In the genomic region with DNA sequence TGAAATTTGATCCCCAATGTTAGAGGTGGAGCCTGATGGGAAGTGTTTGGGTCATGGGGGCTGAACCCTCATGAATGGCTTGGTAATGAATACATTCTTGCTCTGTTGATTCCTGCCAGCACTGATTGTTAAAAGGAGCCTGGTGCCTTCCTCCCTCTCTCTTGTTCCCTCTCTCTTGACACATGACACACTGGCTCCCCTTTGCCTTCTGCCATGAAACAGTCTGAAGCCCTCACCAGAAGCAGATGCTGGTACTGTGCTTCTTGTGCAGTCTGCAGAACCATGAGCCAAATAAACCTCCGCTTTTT, we compare ENCODE assay signal across 8 cellular contexts. TPM values are rescaled to one million over a fixed set of nuclear protein-coding genes. Genes with fewer than 3 reads are reported as not detected.
A peak's percentile ranks its signal among the peaks of the same experiment; 100 is the strongest.
DNase-seq lines count a peak whose midpoint lies in the region; ATAC-seq, FAIRE-seq and TF ChIP-seq lines count a peak whose summit lies in the region.

No MANE protein-coding gene starts in this region.

- H3K27me3 ChIP-seq in BJ (ENCODE audit: control insufficient read depth, insufficient read depth, low read length) (no peaks in the 10 kb centered on the region), IMR-90 (ENCODE audit: control insufficient read depth, insufficient read depth, low read length) (peaks cover 6% of the 10 kb centered on the region), H1 (replicated peaks in 1 of 4; ENCODE audit: control insufficient read depth in 3 of 4, extremely low read depth in 1 of 4, insufficient read depth in 3 of 4, low read length in 3 of 4) (no peaks in the 10 kb centered on the region)

- H2AFZ ChIP-seq in IMR-90 (replicated peaks; ENCODE audit: low read length, poor library complexity) = no peak overlapping the region
- peak overlapping the region; percentile 92 for H2AFZ ChIP-seq in H1 (ENCODE audit: low read length)

- in situ Hi-C loops in IMR-90 (cut with MboI; ENCODE audit: low sequenced_read_pairs) = no loop called here

- peak overlapping the region; percentile 43 for H3K4me2 ChIP-seq in IMR-90 (ENCODE audit: low read depth, low read length)
- peak overlapping the region; percentile 32 to 42; a peak in 2 of 4 replicates for H3K4me2 ChIP-seq in H1 (ENCODE audit: insufficient read depth in 1 of 2, low read depth in 2 of 2, low read length in 2 of 2)

- H2BK120ac ChIP-seq in IMR-90 (ENCODE audit: low read depth, low read length) (no peak overlapping the region), H1 (replicated peaks; ENCODE audit: low read depth, low read length) (no peak overlapping the region)

- no peaks in the 10 kb centered on the region for H3K79me2 ChIP-seq in H1 (ENCODE audit: control insufficient read depth in 1 of 2, insufficient read depth in 2 of 2, low read length in 2 of 2)

- no peaks in the 10 kb centered on the region for H3K23me2 ChIP-seq in H1 (ENCODE audit: low read depth, low read length)

- H3K27ac ChIP-seq in IMR-90 (ENCODE audit: insufficient read depth, low read length) (no peak overlapping the region), H1 (ENCODE audit: low read depth, low read length) (peak overlapping the region; percentile 59; the same call in 1 of the 2 replicates)

- H2BK20ac ChIP-seq in IMR-90 (ENCODE audit: low read depth, low read length) (no peak overlapping the region), H1 (ENCODE audit: low read length) (peak overlapping the region; percentile 35; the same call in 1 of the 2 replicates)

- H2BK12ac ChIP-seq in H1 (ENCODE audit: low read depth, low read length) = peak overlapping the region; percentile 71

- peak overlapping the region; percentile 77 for H3K27ac Mint-ChIP-seq in stimulated activated memory B cell treated with anti-CD40 and anti-IgM and Interleukin-4, amounts not matched to agents 10 μg/mL and 1 μg/mL and 100 μg/mL, for 72 hours

- H2BK5ac ChIP-seq in IMR-90 (ENCODE audit: low read depth, low read length, poor library complexity, severe bottlenecking) (no peak overlapping the region), H1 (ENCODE audit: low read depth, low read length) (peak overlapping the region; percentile 89)

- no peak overlapping the region for H3K56ac ChIP-seq in IMR-90 (ENCODE audit: extremely low read depth, insufficient read depth, low read length)
- no peak overlapping the region for H3K56ac ChIP-seq in H1 (replicated peaks; ENCODE audit: insufficient read length, low read depth, low read length)

- H3K9ac ChIP-seq in IMR-90 (ENCODE audit: low read depth, low read length) (no peak overlapping the region), H1 (replicated peaks in 1 of 4; ENCODE audit: extremely low read depth in 1 of 4, low read depth in 3 of 4, low read length in 3 of 4) (no peak overlapping the region)

- WGBS in IMR-90 (ENCODE audit: extremely low coverage in 2 of 2, insufficient read length in 1 of 2), 2 experiments = no CpG with 5 or more reads among the region's 1 CpG
- 67% methylated on average over 1 of the region's 1 CpG; no CpG with 5 or more reads in 1 of the 2 experiments for WGBS in H1 (ENCODE audit: extremely low coverage in 1 of 2, insufficient coverage in 1 of 2, insufficient read length in 1 of 2, insufficient replicate concordance in 2 of 2, low coverage in 1 of 2, low lambda C conversion rate in 2 of 2, missing lambda C conversion rate in 1 of 2), 2 experiments

- dilution Hi-C loops in IMR-90 (cut with HindIII; ENCODE audit: low sequenced_read_pairs, unreplicated experiment) = no loop called here

- DNase-seq in BJ (ENCODE audit: low read depth) (peak; percentile 9), IMR-90 (no peak), H1 (ENCODE audit: low read depth in 1 of 2, low spot score in 2 of 2) (peak in 1 of 2 experiments; percentile 50), HK-2 (ENCODE audit: unreplicated experiment) (no peak), NCI-H2227 (lab: John Stamatoyannopoulos, UW; ENCODE audit: unreplicated experiment) (no peak), mesenteric fat pad (ENCODE audit: low spot score) (no peak)

- H4K8ac ChIP-seq in IMR-90 (ENCODE audit: low read depth in 2 of 2, low read length in 2 of 2) = no peak overlapping the region
- no peak overlapping the region for H4K8ac ChIP-seq in H1 (ENCODE audit: extremely low read depth, insufficient read depth, low read length)

- H3K4me3 Mint-ChIP-seq in stimulated activated memory B cell treated with anti-CD40 and anti-IgM and Interleukin-4, amounts not matched to agents 10 μg/mL and 1 μg/mL and 100 μg/mL, for 72 hours = no peak overlapping the region

- CTCF ChIA-PET in BJ (lab: Yijun Ruan, JAX) = interaction anchor here (1.0 to 1.5 kb wide), 2 partner anchors 14 to 18 kb away, joined by 5 to 6 read pairs; no protein-coding TSS in a partner anchor
- CTCF ChIA-PET in IMR-90 (lab: Yijun Ruan, JAX) = no interaction called here
- CTCF ChIA-PET in H1 (lab: Charles Lee; ENCODE audit: partially characterized antibody) = interaction anchor here (0.8 kb wide), 1 partner anchor 30 kb away, joined by 3 read pairs; no protein-coding TSS in a partner anchor

- H4K5ac ChIP-seq in IMR-90 (ENCODE audit: low read depth, low read length) (no peak overlapping the region), H1 (ENCODE audit: insufficient read length, low read depth, low read length) (no peak overlapping the region)

- H3K9me3 Mint-ChIP-seq in stimulated activated memory B cell treated with anti-CD40 and anti-IgM and Interleukin-4, amounts not matched to agents 10 μg/mL and 1 μg/mL and 100 μg/mL, for 72 hours = peaks cover 3% of the 10 kb centered on the region

- H2AK9ac ChIP-seq in IMR-90 (replicated peaks; ENCODE audit: low read depth, low read length, poor library complexity) = no peak overlapping the region

- H3K4me3 ChIP-seq in BJ (ENCODE audit: low read depth, low read length) = no peak overlapping the region
- no peak overlapping the region for H3K4me3 ChIP-seq in IMR-90 (ENCODE audit: insufficient read depth, low read depth, low read length)
- peak overlapping the region in 1 of 4 experiments; percentile 2; a peak in 1 of 8 replicates for H3K4me3 ChIP-seq in H1 (ENCODE audit: extremely low read depth in 1 of 4, insufficient read depth in 2 of 4, low read depth in 3 of 4, low read length in 4 of 4)

- intact Hi-C loops in IMR-90 (cut with micrococcal nuclease) = no loop called here

- H3K14ac ChIP-seq in IMR-90 (replicated peaks; ENCODE audit: low read depth, low read length) (no peak overlapping the region), H1 (ENCODE audit: insufficient read length) (no peak overlapping the region)

- H3K23ac ChIP-seq in IMR-90 (ENCODE audit: low read depth, low read length) (no peak overlapping the region), H1 (ENCODE audit: insufficient read length) (no peak overlapping the region)

- POLR2A ChIA-PET in BJ (lab: Charles Lee) (no interaction called here), IMR-90 (lab: Charles Lee; ENCODE audit: unreplicated experiment) (no interaction called here), H1 (lab: Charles Lee; ENCODE audit: partially characterized antibody) (interaction anchor here (1.0 to 1.7 kb wide), 2 partner anchors 32 to 387 kb away, joined by 3 to 5 read pairs; no protein-coding TSS in a partner anchor)

- peak; percentile 14 for ATAC-seq in GM21390 (IDR thresholded peaks at IDR 0.05; ENCODE audit: unreplicated experiment)
- peak; percentile 25 for ATAC-seq in IMR-90 (ENCODE audit: low read depth)
- ATAC-seq in stimulated activated memory B cell treated with anti-CD40 and anti-IgM and Interleukin-4, amounts not matched to agents 10 μg/mL and 1 μg/mL and 100 μg/mL, for 72 hours = no peak

- H3K9me3 ChIP-seq in IMR-90 (ENCODE audit: control insufficient read depth, insufficient read depth, low read length) (no peaks in the 10 kb centered on the region), H1 (ENCODE audit: insufficient read depth in 2 of 2, low read depth in 1 of 2, low read length in 1 of 2) (no peaks in the 10 kb centered on the region)

- no peak overlapping the region for H3K18ac ChIP-seq in IMR-90 (ENCODE audit: low read depth, low read length)
- H3K18ac ChIP-seq in H1 (ENCODE audit: extremely low read depth, low read length) = no peak overlapping the region; the same call in 1 of the 2 replicates

- FAIRE-seq in H1 (lab: Jason Lieb, UNC) = peak; percentile 92

- H3K4ac ChIP-seq in IMR-90 (ENCODE audit: low read depth, low read length) (no peak overlapping the region), H1 (replicated peaks; ENCODE audit: insufficient read length, low read depth, low read length) (no peak overlapping the region)

- no peaks in the 10 kb centered on the region for H3K79me1 ChIP-seq in IMR-90 (ENCODE audit: low read depth in 1 of 2, low read length in 2 of 2)
- H3K79me1 ChIP-seq in H1 (ENCODE audit: low read depth, low read length) = no peaks in the 10 kb centered on the region

- H3K9me1 ChIP-seq in IMR-90 (ENCODE audit: insufficient read depth, low read length) = no peaks in the 10 kb centered on the region

- H3K4me1 ChIP-seq in IMR-90 (ENCODE audit: control insufficient read depth, insufficient read depth, low read length) (no peaks in the 10 kb centered on the region; the same call in 1 of the 2 replicates), H1 (replicated peaks in 1 of 4; ENCODE audit: control insufficient read depth in 3 of 4, insufficient read depth in 4 of 4, low read length in 3 of 4) (peaks cover 3 to 17% (median 13%) of the 10 kb centered on the region in 4 experiments; a peak in 5 of 7 replicates)

- H3K27me3 Mint-ChIP-seq in stimulated activated memory B cell treated with anti-CD40 and anti-IgM and Interleukin-4, amounts not matched to agents 10 μg/mL and 1 μg/mL and 100 μg/mL, for 72 hours = no peaks in the 10 kb centered on the region

- no peak overlapping the region for H4K91ac ChIP-seq in IMR-90 (ENCODE audit: insufficient read depth, low read depth, low read length)
- H4K91ac ChIP-seq in H1 (replicated peaks; ENCODE audit: insufficient read length, low read length) = peak overlapping the region; percentile 82

- no peak for TF ChIP-seq CTCF in BJ (IDR thresholded peaks at IDR 0.05; ENCODE audit: insufficient read depth, low read depth, low read length)
- TF ChIP-seq CTCF in IMR-90 (conservative IDR thresholded peaks at IDR 0.05; ENCODE audit: low read depth, low read length) = no peak
- no peak for TF ChIP-seq CTCF in H1 (IDR thresholded peaks at IDR 0.05; ENCODE audit: control extremely low read depth in 1 of 3, insufficient read depth in 1 of 3, low read depth in 1 of 3, low read length in 3 of 3)

- TF ChIP-seq POLR2A in IMR-90 (IDR thresholded peaks at IDR 0.05; ENCODE audit: low read depth, low read length) (no peak), H1 (IDR thresholded peaks at IDR 0.05; ENCODE audit: control extremely low read depth in 1 of 2, low read depth in 2 of 2, low read length in 2 of 2) (no peak)

- no peaks in the 10 kb centered on the region for H3K36me3 Mint-ChIP-seq in stimulated activated memory B cell treated with anti-CD40 and anti-IgM and Interleukin-4, amounts not matched to agents 10 μg/mL and 1 μg/mL and 100 μg/mL, for 72 hours

- no peak for TF ChIP-seq EP300 in H1 (IDR thresholded peaks at IDR 0.05; ENCODE audit: borderline replicate concordance in 1 of 2, low read depth in 2 of 2, low read length in 2 of 2)

- no TSS peak for BruUV-seq in IMR-90 (replicated peaks; lab: Mats Ljungman, UMichigan)

- H2AK5ac ChIP-seq in IMR-90 (ENCODE audit: low read depth, low read length) (no peak overlapping the region), H1 (ENCODE audit: low read depth, low read length) (0 out of 2 replicates have a peak overlapping the region, but pooled peaks have one; percentile 29)

- no peak for TF ChIP-seq RAD21 in IMR-90 (IDR thresholded peaks at IDR 0.05; ENCODE audit: low read length)
- no peak for TF ChIP-seq RAD21 in H1 (IDR thresholded peaks at IDR 0.05 in 1 of 2, conservative IDR thresholded peaks at IDR 0.05 in 1 of 2; ENCODE audit: low read depth in 2 of 2, low read length in 2 of 2)

- no peaks in the 10 kb centered on the region for H4K20me1 ChIP-seq in IMR-90 (ENCODE audit: insufficient read depth, low read length)
- H4K20me1 ChIP-seq in H1 (replicated peaks in 1 of 2; ENCODE audit: control insufficient read depth in 1 of 2, insufficient read depth in 2 of 2, low read length in 2 of 2) = no peaks in the 10 kb centered on the region

- H3K36me3 ChIP-seq in BJ (ENCODE audit: control insufficient read depth, insufficient read depth, low read length) (no peaks in the 10 kb centered on the region), IMR-90 (ENCODE audit: control insufficient read depth, insufficient read depth, low read length) (no peaks in the 10 kb centered on the region), H1 (ENCODE audit: control insufficient read depth in 2 of 4, insufficient read depth in 4 of 4, low read length in 3 of 4) (no peaks in the 10 kb centered on the region)

- H2BK15ac ChIP-seq in IMR-90 (ENCODE audit: low read depth, low read length) (no peak overlapping the region), H1 (ENCODE audit: low read length) (no peak overlapping the region)

- peaks cover 30% of the 10 kb centered on the region for H3K4me1 Mint-ChIP-seq in stimulated activated memory B cell treated with anti-CD40 and anti-IgM and Interleukin-4, amounts not matched to agents 10 μg/mL and 1 μg/mL and 100 μg/mL, for 72 hours

RNA-seq across cellular contexts. Expression of a gene that starts 30.6 kb away (rescaled TPM):
- polyA plus RNA-seq in BJ (2011; rRNA removed) (12.4 and 18.2 TPM in 2 replicates), IMR-90 (2012; rRNA removed) (10.6 and 11.4 TPM in 2 replicates), H1 (2011; rRNA removed) (9.6 and 16.1 TPM in 2 replicates)
- polyA minus RNA-seq in BJ (2011; rRNA and poly(A)+ RNA removed) = 18.0 TPM in 2 replicates
- total RNA-seq in IMR-90 (2012; rRNA removed) (22.6 and 26.1 TPM in 2 replicates), mesenteric fat pad (29.0 TPM)
- 1.1 and 2.7 TPM in 2 replicates for polyA plus RNA-seq in IMR-90 (2012; cell fraction: cytosol; rRNA removed)
- polyA plus RNA-seq in IMR-90 (2012; cell fraction: nucleus; rRNA removed; ENCODE audit: low replicate concordance) = 2.8 and 14.8 TPM in 2 replicates
- 24.1 and 25.7 TPM in 2 replicates for total RNA-seq in H1 (2021; fragmentation: NEBNext Ultra II Directional; extraction: Animal tissue kit (Norgen Biotek cat#: 25700))
- polyA plus RNA-seq in H1 (2011; cell fraction: cytosol; rRNA removed) = 13.7 TPM
- 11.2 TPM for polyA plus RNA-seq in H1 (2011; cell fraction: nucleus; rRNA removed)
- 10.6 to 13.4 TPM (median 11.7 TPM) in 4 replicates for polyA plus RNA-seq in H1 (2012, experiment 1 of 2)
- 0.68 TPM for polyA plus RNA-seq in H1 (2012, experiment 2 of 2)
- polyA plus RNA-seq in H1 (2013, experiment 1 of 2) = 10.5 TPM
- polyA plus RNA-seq in H1 (2013, experiment 2 of 2) = 10.5 TPM
- polyA minus RNA-seq in H1 (2011; rRNA and poly(A)+ RNA removed) = 35.4 and 44.8 TPM in 2 replicates
- polyA minus RNA-seq in H1 (2011; cell fraction: cytosol; rRNA and poly(A)+ RNA removed) = 14.5 TPM
- polyA minus RNA-seq in H1 (2011; cell fraction: nucleus; rRNA and poly(A)+ RNA removed) = 75.6 TPM
